Comparison of ENCODE assay signal across 18 cellular contexts in genomic region chr21:46307625-46308024, GRCh38. TPM values are rescaled to one million over a fixed set of nuclear protein-coding genes. Genes with fewer than 3 reads are reported as not detected.
DNase-seq lines count a peak whose midpoint lies in the region; TF ChIP-seq lines count a peak whose summit lies in the region.
"Had no signal": no experiment of that assay in that cellular context is flagged by ENCODE, and none has a peak within 500 bp of the region (broad histone marks: within the 10 kb centered on the region; RNA-seq: fewer than 3 reads in every experiment).

No MANE protein-coding gene starts in this region.

- H3K27me3 Mint-ChIP-seq in nephron progenitor cell (ENCODE audit: low read depth, poor library complexity) (no peaks in the 10 kb centered on the region), endodermal cell (ENCODE audit: insufficient read depth) (no peaks in the 10 kb centered on the region)

- TF ChIP-seq POLR2A in lower leg skin (IDR thresholded peaks at IDR 0.05): no peak

- peaks cover 8% of the 10 kb centered on the region for H3K36me3 ChIP-seq in brain microvascular endothelial cell (replicated peaks)
- H3K36me3 ChIP-seq in endodermal cell (ENCODE audit: control insufficient read depth, insufficient read depth, low read length): peaks cover 19% of the 10 kb centered on the region
- H3K36me3 ChIP-seq: right lobe of liver had no signal

- H3K27me3 ChIP-seq in brain microvascular endothelial cell (replicated peaks) (no peaks in the 10 kb centered on the region), endodermal cell (ENCODE audit: control insufficient read depth, insufficient read depth, low read length, poor library complexity, severe bottlenecking) (no peaks in the 10 kb centered on the region)
- H3K27me3 ChIP-seq: heart left ventricle, left lung, right lobe of liver had no signal

- H3K36me3 Mint-ChIP-seq in nephron progenitor cell (ENCODE audit: low read depth) (peaks cover 48% of the 10 kb centered on the region), endodermal cell (ENCODE audit: low read depth) (peaks cover 37% of the 10 kb centered on the region)

- peak; percentile 35 for DNase-seq in GM03348 (ENCODE audit: low spot score)
- DNase-seq in NCI-H226: peak; percentile 24
- DNase-seq in brain microvascular endothelial cell: peak; percentile 48
- no peak for DNase-seq in nephron progenitor cell
- DNase-seq in lower leg skin (ENCODE audit: low spot score in 2 of 2): no peak
- DNase-seq in endodermal cell: no peak
- no peak for DNase-seq in COLO668 (lab: John Stamatoyannopoulos, UW; ENCODE audit: unreplicated experiment)
- no peak for DNase-seq in dermis blood vessel endothelial cell
- DNase-seq: activated gamma-delta T cell; caudate nucleus; heart left ventricle; left lung; NCI-H1417 treated with DMSO at 0.1 percent for 48 hours; NCI-H524 treated with DMSO at 0.1 percent for 48 hours; right lobe of liver; stimulated activated CD4-positive, alpha-beta T cell treated with anti-CD3 and anti-CD28 coated beads, Interleukin-4, amount 100 ng/mL, for 4 hours; stimulated activated naive CD4-positive, alpha-beta T cell had no signal

- H3K9me3 ChIP-seq in endodermal cell (ENCODE audit: control insufficient read depth, low read length): no peaks in the 10 kb centered on the region
- H3K9me3 ChIP-seq: heart left ventricle, left lung, right lobe of liver had no signal

- H3K27ac ChIP-seq in brain microvascular endothelial cell (no peak overlapping the region), endodermal cell (ENCODE audit: low read depth, low read length) (no peak overlapping the region)
- H3K27ac ChIP-seq: heart left ventricle, left lung, PC-9, right lobe of liver had no signal

- intact Hi-C loops in lower leg skin (cut with DNase I; ENCODE audit: low total_unique reads): no loop called here

- H3K9ac ChIP-seq in endodermal cell (ENCODE audit: extremely low read depth, low read length, poor library complexity, severe bottlenecking): no peak overlapping the region

- H3K4me1 Mint-ChIP-seq in nephron progenitor cell (no peaks in the 10 kb centered on the region), endodermal cell (no peaks in the 10 kb centered on the region)

- 82 to 85% methylated on average over 2 of the region's 2 CpGs for WGBS in lower leg skin, 2 donors
- 95% methylated on average over 2 of the region's 2 CpGs; no CpG with 5 or more reads in 1 of the 2 experiments for WGBS in endodermal cell (ENCODE audit: insufficient coverage in 1 of 2, insufficient read length in 1 of 2), 2 experiments

- no peaks in the 10 kb centered on the region for H3K4me1 ChIP-seq in endodermal cell (ENCODE audit: control insufficient read depth, insufficient read depth, low read length)
- H3K4me1 ChIP-seq: heart left ventricle, left lung, right lobe of liver had no signal

- H3K27ac Mint-ChIP-seq in nephron progenitor cell (peak overlapping the region; percentile 18), endodermal cell (no peak overlapping the region)

- TF ChIP-seq CTCF in brain microvascular endothelial cell (IDR thresholded peaks at IDR 0.05; ENCODE audit: low read depth, low read length, missing control alignments): no peak
- no peak for TF ChIP-seq CTCF in nephron progenitor cell (IDR thresholded peaks at IDR 0.05)
- no peak for TF ChIP-seq CTCF in lower leg skin (IDR thresholded peaks at IDR 0.05)
- no peak for TF ChIP-seq CTCF in endodermal cell (conservative IDR thresholded peaks at IDR 0.05)

- H3K9me3 Mint-ChIP-seq in nephron progenitor cell (no peaks in the 10 kb centered on the region), endodermal cell (no peaks in the 10 kb centered on the region)

- H3K4me3 Mint-ChIP-seq in nephron progenitor cell: no peak overlapping the region
- no peak overlapping the region for H3K4me3 Mint-ChIP-seq in endodermal cell

- in situ Hi-C loops in brain microvascular endothelial cell (cut with HindIII; ENCODE audit: low pct_ligation_motif_present, low sequenced_read_pairs): no loop called here

- H3K4me3 ChIP-seq in brain microvascular endothelial cell (ENCODE audit: low read depth, low read length): no peak overlapping the region
- no peak overlapping the region for H3K4me3 ChIP-seq in lower leg skin (ENCODE audit: low read depth, poor library complexity, severe bottlenecking)
- no peak overlapping the region for H3K4me3 ChIP-seq in endodermal cell (ENCODE audit: low read length)
- H3K4me3 ChIP-seq: heart left ventricle, left lung, PC-9, right lobe of liver had no signal

RNA-seq across cellular contexts. Expression of gene C21orf58, which starts 16.0 kb away (rescaled TPM):
- 1 to 10 TPM; 2.2 to 4.8 (median 2.3) TPM for total RNA-seq in lower leg skin
- total RNA-seq in endodermal cell: 10 to 100 TPM; 19.6 to 37.4 TPM
- 24.1 TPM for polyA plus RNA-seq in endodermal cell (2013, experiment 1 of 2)
- polyA plus RNA-seq in endodermal cell (2013, experiment 2 of 2): 26.2 TPM
- 3.1 and 6.7 TPM in 2 replicates for total RNA-seq in dermis blood vessel endothelial cell

RNA-seq across cellular contexts. Expression of gene PCNT, which starts 16.3 kb away (rescaled TPM):
- total RNA-seq in lower leg skin (10 to 100 TPM; 30.3 to 44.0 (median 33.3) TPM), endodermal cell (10 to 100 TPM; 40.1 to 40.7 TPM), dermis blood vessel endothelial cell (20.9 and 40.8 TPM in 2 replicates)
- polyA plus RNA-seq in endodermal cell (2013, experiment 1 of 2): 32.9 TPM
- 28.4 TPM for polyA plus RNA-seq in endodermal cell (2013, experiment 2 of 2)

RNA-seq across cellular contexts. Expression of gene YBEY, which starts 21.5 kb away (rescaled TPM):
- total RNA-seq in lower leg skin: 10 to 100 TPM in 3 of 4 donors, 1 to 10 TPM in 1; 7.4 to 21.7 (median 17.0) TPM
- 10 to 100 TPM; 19.6 to 23.3 TPM for total RNA-seq in endodermal cell
- polyA plus RNA-seq in endodermal cell (2013, experiment 1 of 2): 40.0 TPM
- polyA plus RNA-seq in endodermal cell (2013, experiment 2 of 2): 28.0 TPM
- total RNA-seq in dermis blood vessel endothelial cell: 10.6 and 12.9 TPM in 2 replicates

RNA-seq across cellular contexts. Expression of gene MCM3AP, which starts 22.2 kb away (rescaled TPM):
- 10 to 100 TPM; 45.5 to 71.4 (median 57.7) TPM for total RNA-seq in lower leg skin
- total RNA-seq in endodermal cell: 100 to 1,000 TPM; 120 to 161 TPM
- polyA plus RNA-seq in endodermal cell (2013, experiment 1 of 2): 84.8 TPM
- polyA plus RNA-seq in endodermal cell (2013, experiment 2 of 2): 76.7 TPM
- total RNA-seq in dermis blood vessel endothelial cell: 97.7 and 121 TPM in 2 replicates

Comparison
In these comparisons a context has a peak if more than half of its experiments do, and no peak if none do; other contexts are left out.
1. DNase-seq: peak in GM03348 (single experiment), NCI-H226 (single experiment) and brain microvascular endothelial cell (single experiment); none in nephron progenitor cell (single experiment), lower leg skin (0 of 2), endodermal cell (single experiment), COLO668 (single experiment) and dermis blood vessel endothelial cell (single experiment).